In the genomic region with DNA sequence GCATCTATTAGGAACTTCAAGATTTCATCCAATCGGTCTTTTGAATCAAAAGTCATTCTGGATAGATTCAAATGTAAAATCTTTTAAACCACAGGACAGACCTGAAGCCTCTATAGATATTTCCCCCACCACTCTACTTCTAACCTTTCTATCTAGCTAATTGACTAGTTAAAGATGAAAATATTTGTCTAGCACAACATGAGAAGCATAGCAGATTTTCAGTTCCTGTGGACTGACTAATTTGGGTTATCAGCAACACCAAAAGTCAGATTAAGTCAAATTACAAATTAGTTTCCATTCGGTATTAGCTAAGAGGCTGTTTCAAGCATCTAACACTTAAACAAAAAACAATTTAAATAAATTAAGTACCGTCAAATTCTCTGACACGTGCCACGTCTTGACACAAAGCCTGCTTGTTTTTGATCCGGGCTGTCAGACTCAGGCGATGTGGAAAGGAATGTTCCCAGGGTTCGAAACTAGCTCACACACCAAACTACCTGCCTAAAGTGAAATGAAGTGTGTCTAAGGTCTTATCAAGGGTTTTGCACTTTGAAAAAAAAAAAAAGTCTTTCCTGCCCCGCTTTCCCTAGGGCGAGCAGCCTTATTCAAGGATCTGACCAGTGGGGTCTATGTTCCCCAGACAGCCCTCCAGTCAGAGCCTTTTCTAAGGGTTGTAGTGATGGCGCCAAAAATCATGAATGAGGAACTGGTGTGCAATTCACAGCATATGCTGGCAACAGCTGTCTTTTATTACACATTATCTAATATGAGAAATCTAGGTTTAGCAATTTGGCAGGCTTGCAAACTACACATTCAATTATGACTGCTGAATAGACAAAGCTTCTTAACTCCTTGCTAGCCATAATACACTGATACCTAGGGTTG, we compare ENCODE assay signal across 8 cellular contexts. TPM values are rescaled to one million over a fixed set of nuclear protein-coding genes. Genes with fewer than 3 reads are reported as not detected.
DNase-seq lines count a peak whose midpoint lies in the region; ATAC-seq and TF ChIP-seq lines count a peak whose summit lies in the region.

No MANE protein-coding gene starts in this region.

- peaks cover 92% of the 10 kb centered on the region for H3K36me3 Mint-ChIP-seq in stimulated activated memory B cell treated with anti-CD40 and anti-IgM and Interleukin-4, amounts not matched to agents 10 μg/mL and 1 μg/mL and 100 μg/mL, for 72 hours

- peaks cover 51% of the 10 kb centered on the region for H3K4me1 Mint-ChIP-seq in stimulated activated memory B cell treated with anti-CD40 and anti-IgM and Interleukin-4, amounts not matched to agents 10 μg/mL and 1 μg/mL and 100 μg/mL, for 72 hours

- no peaks in the 10 kb centered on the region for H3K27me3 ChIP-seq in HL-60 (ENCODE audit: insufficient read depth, poor library complexity, severe bottlenecking)
- no peaks in the 10 kb centered on the region for H3K27me3 ChIP-seq in adipocyte (replicated peaks; ENCODE audit: control insufficient read depth, insufficient read depth, low read length)

- no peaks in the 10 kb centered on the region for H3K9me3 ChIP-seq in adipocyte (ENCODE audit: control insufficient read depth, low read length)

- no peaks in the 10 kb centered on the region for H3K9me3 Mint-ChIP-seq in stimulated activated memory B cell treated with anti-CD40 and anti-IgM and Interleukin-4, amounts not matched to agents 10 μg/mL and 1 μg/mL and 100 μg/mL, for 72 hours

- H3K4me1 ChIP-seq in adipocyte (ENCODE audit: control insufficient read depth, insufficient read depth, low read length), result peaks cover 18% of the 10 kb centered on the region

- in situ Hi-C loops in G401 (cut with HindIII; ENCODE audit: low sequenced_read_pairs), result no loop called here

- H3K27me3 Mint-ChIP-seq in stimulated activated memory B cell treated with anti-CD40 and anti-IgM and Interleukin-4, amounts not matched to agents 10 μg/mL and 1 μg/mL and 100 μg/mL, for 72 hours, result no peaks in the 10 kb centered on the region

- DNase-seq in AG10803 (ENCODE audit: low read depth) (peak; percentile 44), HL-60 (ENCODE audit: low read depth in 1 of 2, low spot score in 1 of 2) (peak in 1 of 2 experiments; percentile 30), adipocyte (ENCODE audit: low read depth) (peak; percentile 77), HUDEP-2 (lab: John Stamatoyannopoulos, UW; ENCODE audit: unreplicated experiment in 76 of 76) (no peak), G401 (ENCODE audit: low spot score) (no peak), mesenteric fat pad (ENCODE audit: low spot score) (no peak)

- H3K4me3 Mint-ChIP-seq in stimulated activated memory B cell treated with anti-CD40 and anti-IgM and Interleukin-4, amounts not matched to agents 10 μg/mL and 1 μg/mL and 100 μg/mL, for 72 hours, result peak overlapping the region; percentile 90

- no peak overlapping the region for H3K9ac ChIP-seq in adipocyte (ENCODE audit: low read length)

- H3K4me3 ChIP-seq in AG10803 (ENCODE audit: low read length), result no peak overlapping the region
- H3K4me3 ChIP-seq in HL-60 (replicated peaks; ENCODE audit: insufficient read depth, low read length), result no peak overlapping the region
- H3K4me3 ChIP-seq in adipocyte (ENCODE audit: low read length), result no peak overlapping the region

- no peaks in the 10 kb centered on the region for H3K36me3 ChIP-seq in adipocyte (ENCODE audit: control insufficient read depth, insufficient read depth, low read length, severe bottlenecking)

- peak overlapping the region; percentile 91 for H3K27ac Mint-ChIP-seq in stimulated activated memory B cell treated with anti-CD40 and anti-IgM and Interleukin-4, amounts not matched to agents 10 μg/mL and 1 μg/mL and 100 μg/mL, for 72 hours

- TF ChIP-seq CTCF in AG10803 (conservative IDR thresholded peaks at IDR 0.05; ENCODE audit: low read length) (no peak), HL-60 (IDR thresholded peaks at IDR 0.05; ENCODE audit: insufficient read depth, low read length) (no peak)

- H3K27ac ChIP-seq in HL-60 (replicated peaks), result peak overlapping the region; percentile 44

- ATAC-seq in GM19351 (IDR thresholded peaks at IDR 0.05; ENCODE audit: unreplicated experiment), result peak; percentile 3
- no peak for ATAC-seq in stimulated activated memory B cell treated with anti-CD40 and anti-IgM and Interleukin-4, amounts not matched to agents 10 μg/mL and 1 μg/mL and 100 μg/mL, for 72 hours

RNA-seq across cellular contexts. Expression of a gene that starts 4.7 kb away (rescaled TPM):
- not detected in 2 replicates for total RNA-seq in G401 (2014; rRNA removed; shearing (Covaris generic))
- total RNA-seq in mesenteric fat pad, result 16.0 TPM

Comparison
In these comparisons a context has a peak if more than half of its experiments do, and no peak if none do; other contexts are left out.
1. DNase-seq: peak in AG10803 (single experiment) and adipocyte (single experiment); none in HUDEP-2 (0 of 76), G401 (single experiment) and mesenteric fat pad (single experiment).
2. RNA of a gene that starts 4.7 kb away (total RNA-seq): 16.0 TPM in mesenteric fat pad (single experiment); not detected in G401; every median in the first group is over 10 times any median in the second.